13 cellular contexts compared by ENCODE assay signal in genomic region chr10:125028291-125028867, GRCh38.
DNase-seq lines count a peak whose midpoint lies in the region; ATAC-seq and TF ChIP-seq lines count a peak whose summit lies in the region.
"Had no signal": no experiment of that assay in that cellular context is flagged by ENCODE, and none has a peak within 500 bp of the region (broad histone marks: within the 10 kb centered on the region; RNA-seq: fewer than 3 reads in every experiment).

No MANE protein-coding gene starts in this region.

- H3K18ac ChIP-seq in mesenchymal stem cell (ENCODE audit: low read depth in 1 of 2, low read length in 2 of 2), result no peak overlapping the region

- peaks cover 8% of the 10 kb centered on the region for H3K36me3 ChIP-seq in left ventricle myocardium inferior
- H3K36me3 ChIP-seq in mesenchymal stem cell (ENCODE audit: control insufficient read depth in 1 of 2, insufficient read depth in 2 of 2, low read depth in 1 of 2, low read length in 2 of 2), result peaks cover 15 to 51% of the 10 kb centered on the region in 2 experiments

- no peaks in the 10 kb centered on the region for H3K9me3 ChIP-seq in left ventricle myocardium inferior (replicated peaks)
- no peaks in the 10 kb centered on the region for H3K9me3 ChIP-seq in mesenchymal stem cell (ENCODE audit: control insufficient read depth, low read length)
- H3K9me3 ChIP-seq: upper lobe of right lung had no signal

- H3K27me3 ChIP-seq in left ventricle myocardium inferior (ENCODE audit: low read depth) (no peaks in the 10 kb centered on the region), mesenchymal stem cell (ENCODE audit: control insufficient read depth in 1 of 2, insufficient read depth in 1 of 2, low read length in 2 of 2) (no peaks in the 10 kb centered on the region)
- H3K27me3 ChIP-seq: upper lobe of right lung had no signal

- no peak overlapping the region for H3K23ac ChIP-seq in mesenchymal stem cell (ENCODE audit: low read length in 2 of 2)

- H2BK12ac ChIP-seq in mesenchymal stem cell (ENCODE audit: low read length in 2 of 2), result peak overlapping the region in 1 of 2 experiments; percentile 61

- H2BK120ac ChIP-seq in mesenchymal stem cell (ENCODE audit: low read depth, low read length), result no peak overlapping the region

- peaks cover 82% of the 10 kb centered on the region for H3K4me1 ChIP-seq in left ventricle myocardium inferior
- H3K4me1 ChIP-seq in mesenchymal stem cell (ENCODE audit: control insufficient read depth, insufficient read depth, low read depth, low read length), result peaks cover 20% of the 10 kb centered on the region

- ATAC-seq in Right ventricle myocardium inferior, result no peak
- ATAC-seq in GM19397 (IDR thresholded peaks at IDR 0.05; ENCODE audit: unreplicated experiment), result no peak
- ATAC-seq in GM19023 (IDR thresholded peaks at IDR 0.05; ENCODE audit: unreplicated experiment), result no peak
- ATAC-seq: upper lobe of right lung had no signal

- WGBS in mesenchymal stem cell, result 88% methylated on average over 9 of the region's 9 CpGs

- peak overlapping the region; percentile 10 for H3K9ac ChIP-seq in mesenchymal stem cell (ENCODE audit: low read length)

- DNase-seq in left ventricle myocardium inferior (no peak), Right ventricle myocardium inferior (ENCODE audit: missing footprints) (no peak), cerebellar cortex (ENCODE audit: low spot score) (peak; percentile 58), mesenchymal stem cell (no peak), globus pallidus (ENCODE audit: low spot score) (no peak)
- DNase-seq in activated effector memory CD4-positive, alpha-beta T cell treated with Interleukin-2 at 50 U/mL for 16 hours, result no peak
- DNase-seq: activated CD4-positive, alpha-beta memory T cell treated with anti-CD3 and anti-CD28 coated beads for 36 hours; KG1; mesendoderm; T-helper 2 cell; upper lobe of right lung had no signal

- H2BK15ac ChIP-seq in mesenchymal stem cell (ENCODE audit: low read depth, poor library complexity, severe bottlenecking), result no peak overlapping the region

- no peak overlapping the region for H2AFZ ChIP-seq in mesenchymal stem cell (ENCODE audit: low read depth, low read length)

- H3K4me2 ChIP-seq in mesenchymal stem cell (ENCODE audit: low read length, poor library complexity, severe bottlenecking), result no peak overlapping the region

- H2BK5ac ChIP-seq in mesenchymal stem cell (ENCODE audit: low read depth, low read length, poor library complexity, severe bottlenecking), result no peak overlapping the region

- intact Hi-C loops in left ventricle myocardium inferior (cut with micrococcal nuclease), result no loop called here
- intact Hi-C loops in Right ventricle myocardium inferior (cut with DNase I), result no loop called here

- no peak overlapping the region for H2AK5ac ChIP-seq in mesenchymal stem cell (ENCODE audit: low read length, severe bottlenecking)

- H4K91ac ChIP-seq in mesenchymal stem cell (ENCODE audit: low read length), result no peak overlapping the region

- no peak for TF ChIP-seq CTCF in left ventricle myocardium inferior (IDR thresholded peaks at IDR 0.05; ENCODE audit: borderline replicate concordance)

- H3K27ac ChIP-seq in left ventricle myocardium inferior (replicated peaks) (peak overlapping the region; percentile 56), mesenchymal stem cell (ENCODE audit: low read length, poor library complexity, severe bottlenecking) (no peak overlapping the region)
- H3K27ac ChIP-seq: upper lobe of right lung had no signal

- no peak overlapping the region for H3K4me3 ChIP-seq in left ventricle myocardium inferior
- no peak overlapping the region for H3K4me3 ChIP-seq in mesenchymal stem cell (ENCODE audit: insufficient read depth in 1 of 2, low read depth in 1 of 2, low read length in 2 of 2)
- H3K4me3 ChIP-seq: upper lobe of right lung had no signal

- peaks cover 60% of the 10 kb centered on the region for H3K79me1 ChIP-seq in mesenchymal stem cell (replicated peaks; ENCODE audit: low read length, poor library complexity, severe bottlenecking)

- H3K14ac ChIP-seq in mesenchymal stem cell (ENCODE audit: low read length in 2 of 2), result no peak overlapping the region

- H3K4ac ChIP-seq in mesenchymal stem cell (ENCODE audit: low read depth in 1 of 2, low read length in 2 of 2), result no peak overlapping the region

- peak overlapping the region; percentile 20 for H4K8ac ChIP-seq in mesenchymal stem cell (ENCODE audit: low read length)
